Comparison of ENCODE assay signal across 8 cellular contexts in genomic region chr17:74776044-74776962, GRCh38. TPM values are rescaled to one million over a fixed set of nuclear protein-coding genes. Genes with fewer than 3 reads are reported as not detected.
DNase-seq lines count a peak whose midpoint lies in the region; ATAC-seq and TF ChIP-seq lines count a peak whose summit lies in the region.

Gene NAT9, minus strand, starts transcription at chr17:74776345. Its CDS starts 647 bp downstream, at chr17:74775698.

- H3K27ac ChIP-seq in AG04450 (ENCODE audit: low read depth, low read length), result peak within 1 kb of the TSS; percentile 31
- peak within 1 kb of the TSS; percentile 42 to 91 (median 78) for H3K27ac ChIP-seq in spleen

- TF ChIP-seq POLR2A in spleen (IDR thresholded peaks at IDR 0.05), result peak in 2 of 3 donors; percentile 31 to 77

- H3K9me3 Mint-ChIP-seq in activated B cell treated with CpG ODN at 0.5 μM for 24 hours, result no peaks in the 10 kb centered on the region

- POLR2A ChIA-PET in AG04450 (lab: Yijun Ruan, JAX), result interaction anchor here (0.6 to 1.0 kb wide), 8 partner anchors 14 to 1729 kb away, joined by 3 to 9 read pairs (median 4); partner anchors contain the start of gene FDXR
- POLR2A ChIA-PET in activated B cell treated with CpG ODN at 0.5 μM for 24 hours (lab: Charles Lee), result interaction anchor here (0.6 to 2.4 kb wide), 12 partner anchors 27 to 245 kb away, joined by 3 to 29 read pairs (median 4); partner anchors contain the start of genes FDXR and NHERF1

- no peak for TF ChIP-seq CTCF in AG04450 (IDR thresholded peaks at IDR 0.05; ENCODE audit: low read depth, low read length)
- TF ChIP-seq CTCF in activated B cell treated with CpG ODN at 0.5 μM for 24 hours (IDR thresholded peaks at IDR 0.05), result no peak
- no peak for TF ChIP-seq CTCF in cardiac fibroblast (IDR thresholded peaks at IDR 0.05; ENCODE audit: low read depth, low read length)
- TF ChIP-seq CTCF in spleen (IDR thresholded peaks at IDR 0.05 in 8 of 11, conservative IDR thresholded peaks at IDR 0.05 in 3 of 11), result peak in 2 of 11 experiments; percentile 28 to 30

- CTCF ChIA-PET in AG04450 (lab: Charles Lee) (interaction anchor here (0.5 to 5.8 kb wide), 10 partner anchors 9 to 184 kb away, joined by 3 to 45 read pairs (median 4); partner anchors contain the start of gene RAB37), activated B cell treated with CpG ODN at 0.5 μM for 24 hours (lab: Charles Lee) (interaction anchor here (0.7 to 2.4 kb wide), 5 partner anchors 15 to 118 kb away, joined by 3 to 13 read pairs (median 6); partner anchors contain the start of gene RAB37)

- H3K27me3 ChIP-seq in AG04450 (ENCODE audit: control insufficient read depth, insufficient read depth, low read length) (no peaks in the 10 kb centered on the region), spleen (replicated peaks in 1 of 7) (no peaks in the 10 kb centered on the region)

- peaks cover 38% of the 10 kb centered on the region for H3K36me3 Mint-ChIP-seq in activated B cell treated with CpG ODN at 0.5 μM for 24 hours (ENCODE audit: low read depth)

- H3K27ac Mint-ChIP-seq in activated B cell treated with CpG ODN at 0.5 μM for 24 hours, result peak within 1 kb of the TSS; percentile 89

- no peaks in the 10 kb centered on the region for H3K9me3 ChIP-seq in AG04450 (ENCODE audit: control insufficient read depth, insufficient read depth, low read length)
- H3K9me3 ChIP-seq in spleen, result no peaks in the 10 kb centered on the region

- ATAC-seq in GM18909 (IDR thresholded peaks at IDR 0.05; ENCODE audit: poor library complexity, unreplicated experiment) (peak; percentile 74), HG03196 (IDR thresholded peaks at IDR 0.05; ENCODE audit: unreplicated experiment) (peak; percentile 67), activated B cell treated with CpG ODN at 0.5 μM for 24 hours (ENCODE audit: low read depth) (peak; percentile 82)

- no peaks in the 10 kb centered on the region for H3K27me3 Mint-ChIP-seq in activated B cell treated with CpG ODN at 0.5 μM for 24 hours

- peaks cover 0 to 30% (median 26%) of the 10 kb centered on the region in 6 donors for H3K36me3 ChIP-seq in spleen

- H3K4me3 Mint-ChIP-seq in activated B cell treated with CpG ODN at 0.5 μM for 24 hours, result peak within 1 kb of the TSS; percentile 99

- DNase-seq in AG04450 (ENCODE audit: low read depth, low spot score) (peak; percentile 86), NCI-H345 (lab: John Stamatoyannopoulos, UW) (peak; percentile 98), activated B cell treated with CpG ODN at 0.5 μM for 24 hours (peak; percentile 99), cardiac fibroblast (ENCODE audit: low read depth in 2 of 2) (peak; percentile 95 to 97), inferior parietal cortex (ENCODE audit: extremely low spot score) (peak; percentile 93), spleen (peak; percentile 99)

- H3K4me3 ChIP-seq in AG04450 (ENCODE audit: low read depth, low read length) (peak within 1 kb of the TSS; percentile 93), cardiac fibroblast (replicated peaks in 1 of 2; ENCODE audit: low read depth in 2 of 2, low read length in 2 of 2) (peak within 1 kb of the TSS; percentile 91 to 97), spleen (peak within 1 kb of the TSS; percentile 67 to 96 (median 87))

- intact Hi-C loops in activated B cell treated with CpG ODN at 0.5 μM for 24 hours (cut with micrococcal nuclease) (loop anchor here (1.0 kb wide), 1 partner anchor 28 kb away; the partner anchor contains the start of gene NHERF1), spleen (cut with DNase I; ENCODE audit: low total_unique reads) (no loop called here)

- H3K4me1 Mint-ChIP-seq in activated B cell treated with CpG ODN at 0.5 μM for 24 hours, result peaks cover 61% of the 10 kb centered on the region

- peaks cover 33 to 80% (median 61%) of the 10 kb centered on the region in 6 donors for H3K4me1 ChIP-seq in spleen

- 1% methylated on average over 49 to 64 of the region's 64 CpGs for WGBS in spleen, 5 donors

RNA-seq across cellular contexts. Expression of gene NAT9, which starts in this region (rescaled TPM):
- polyA plus RNA-seq in AG04450 (2011; rRNA removed), result 33.6 and 37.3 TPM in 2 replicates
- 53.9 and 68.9 TPM in 2 replicates for polyA minus RNA-seq in AG04450 (2011; rRNA and poly(A)+ RNA removed)
- total RNA-seq in activated B cell treated with CpG ODN at 0.5 μM for 24 hours, result 59.4 and 79.7 TPM in 2 replicates
- 10 to 100 TPM; 25.6 to 48.4 (median 41.5) TPM for total RNA-seq in spleen
- polyA plus RNA-seq in spleen, result 10 to 100 TPM; 30.4 to 37.4 (median 33.2) TPM

Comparison
In these comparisons a context has a peak if more than half of its experiments do, and no peak if none do; other contexts are left out.
1. Peak in every context shown above with its lines: DNase-seq, ATAC-seq, H3K4me3 ChIP-seq and H3K27ac ChIP-seq.